Comparison of ENCODE assay signal across 1 cellular context in the genomic region with DNA sequence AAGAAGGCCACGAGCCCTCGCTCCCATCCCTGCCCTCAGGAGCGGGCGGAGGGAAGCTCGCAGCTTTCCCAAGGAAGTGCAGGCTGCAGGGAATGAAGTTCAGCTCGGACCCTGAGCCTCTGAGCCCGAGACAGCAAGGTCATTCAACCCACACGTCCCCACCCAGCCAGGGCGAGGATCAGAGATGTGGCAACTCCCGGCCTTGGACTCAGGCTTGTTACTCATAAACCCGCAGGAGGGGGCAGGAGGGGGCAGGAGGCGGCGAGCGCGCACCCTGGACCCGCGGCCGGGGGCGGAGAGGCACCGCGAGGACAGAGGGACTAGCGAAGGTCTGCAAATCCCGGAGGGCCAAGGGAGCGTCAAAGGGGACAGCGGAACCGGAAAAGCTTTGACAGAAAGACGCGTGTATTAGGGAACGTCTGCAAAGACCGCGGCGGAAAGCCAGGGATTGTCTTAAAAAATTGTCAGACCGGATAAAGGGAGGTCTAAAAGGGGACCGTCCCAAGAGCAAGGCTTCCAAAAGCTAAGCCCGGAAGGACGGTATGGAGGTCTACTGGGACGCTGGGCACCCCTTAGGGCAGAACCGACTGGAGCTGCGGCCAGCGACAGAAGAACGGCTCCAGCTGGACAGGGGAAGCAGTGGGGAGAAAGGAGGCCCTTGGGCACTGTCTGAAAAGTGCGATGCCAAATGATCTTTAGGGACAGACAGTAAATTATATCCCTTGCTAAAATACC.
TF ChIP-seq lines count a peak whose summit lies in the region.

No MANE protein-coding gene starts in this region.

TF ChIP-seq in IMR-90, 13 proteins besides CTCF, POLR2A, EP300 and RAD21:
- TF ChIP-seq, protein P1, sequence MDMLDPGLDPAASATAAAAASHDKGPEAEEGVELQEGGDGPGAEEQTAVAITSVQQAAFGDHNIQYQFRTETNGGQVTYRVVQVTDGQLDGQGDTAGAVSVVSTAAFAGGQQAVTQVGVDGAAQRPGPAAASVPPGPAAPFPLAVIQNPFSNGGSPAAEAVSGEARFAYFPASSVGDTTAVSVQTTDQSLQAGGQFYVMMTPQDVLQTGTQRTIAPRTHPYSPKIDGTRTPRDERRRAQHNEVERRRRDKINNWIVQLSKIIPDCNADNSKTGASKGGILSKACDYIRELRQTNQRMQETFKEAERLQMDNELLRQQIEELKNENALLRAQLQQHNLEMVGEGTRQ (IDR thresholded peaks at IDR 0.05; ENCODE audit: low read depth, low read length): 0 out of 2 replicates have a peak, but pooled peaks have one; percentile 14
- TF ChIP-seq NFE2L2 (IDR thresholded peaks at IDR 0.05; ENCODE audit: low read depth, low read length) (no peak), MAFK (IDR thresholded peaks at IDR 0.05; ENCODE audit: low read depth, low read length) (no peak), RCOR1 (IDR thresholded peaks at IDR 0.05; ENCODE audit: insufficient replicate concordance, low read length) (no peak), CHD1 (IDR thresholded peaks at IDR 0.05; ENCODE audit: low read depth, low read length) (no peak), BHLHE40 (IDR thresholded peaks at IDR 0.05; ENCODE audit: low read depth, low read length) (no peak), MAZ (IDR thresholded peaks at IDR 0.05; ENCODE audit: borderline replicate concordance, low read depth, low read length) (peak; percentile 100), CEBPB (IDR thresholded peaks at IDR 0.05; ENCODE audit: low read depth, low read length) (peak; percentile 97), FOS (IDR thresholded peaks at IDR 0.05; ENCODE audit: low read depth, low read length) (0 out of 2 replicates have a peak, but pooled peaks have one; percentile 49), SMC3 (IDR thresholded peaks at IDR 0.05; ENCODE audit: low read depth, low read length) (no peak), MXI1 (IDR thresholded peaks at IDR 0.05; ENCODE audit: borderline replicate concordance, low read depth, low read length) (peak; percentile 89; the same call in 1 of the 2 replicates), RFX5 (IDR thresholded peaks at IDR 0.05; ENCODE audit: low read depth, low read length) (no peak)
- TF ChIP-seq, protein P2, sequence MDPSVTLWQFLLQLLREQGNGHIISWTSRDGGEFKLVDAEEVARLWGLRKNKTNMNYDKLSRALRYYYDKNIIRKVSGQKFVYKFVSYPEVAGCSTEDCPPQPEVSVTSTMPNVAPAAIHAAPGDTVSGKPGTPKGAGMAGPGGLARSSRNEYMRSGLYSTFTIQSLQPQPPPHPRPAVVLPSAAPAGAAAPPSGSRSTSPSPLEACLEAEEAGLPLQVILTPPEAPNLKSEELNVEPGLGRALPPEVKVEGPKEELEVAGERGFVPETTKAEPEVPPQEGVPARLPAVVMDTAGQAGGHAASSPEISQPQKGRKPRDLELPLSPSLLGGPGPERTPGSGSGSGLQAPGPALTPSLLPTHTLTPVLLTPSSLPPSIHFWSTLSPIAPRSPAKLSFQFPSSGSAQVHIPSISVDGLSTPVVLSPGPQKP (IDR thresholded peaks at IDR 0.05; ENCODE audit: borderline replicate concordance, low read depth, low read length): no peak
